ENCODE assay signal across 1 cellular context in genomic region chr1:109826930-109827349, GRCh38.
A peak's percentile ranks its signal among the peaks of the same experiment; 100 is the strongest.
TF ChIP-seq lines count a peak whose summit lies in the region.

No MANE protein-coding gene starts in this region.

TF ChIP-seq in K562, 482 proteins besides CTCF, POLR2A, EP300 and RAD21 (continued from another document and continues in another):
- TF ChIP-seq ZNF407 (IDR thresholded peaks at IDR 0.05; ENCODE audit: low read depth) (no peak), ZFP1 (CRISPR knock-in tag; IDR thresholded peaks at IDR 0.05) (no peak), PHF20 (IDR thresholded peaks at IDR 0.05; ENCODE audit: partially characterized antibody) (no peak), ZNF561 (CRISPR knock-in tag; conservative IDR thresholded peaks at IDR 0.05) (0 out of 2 replicates have a peak, but pooled peaks have one; percentile 42), ZNF134 (CRISPR knock-in tag; conservative IDR thresholded peaks at IDR 0.05) (peak; percentile 57; the same call in 1 of the 2 replicates), AFF4 (CRISPR knock-in tag; IDR thresholded peaks at IDR 0.05) (no peak), ILK (tag; IDR thresholded peaks at IDR 0.05; ENCODE audit: borderline replicate concordance, low read depth) (0 out of 2 replicates have a peak, but pooled peaks have one; percentile 7), KLF13 (tag; IDR thresholded peaks at IDR 0.05; ENCODE audit: borderline replicate concordance, low read depth) (peak; percentile 82), GTF2E2 (tag; IDR thresholded peaks at IDR 0.05) (0 out of 2 replicates have a peak, but pooled peaks have one; percentile 26), ZBTB1 (CRISPR knock-in tag; IDR thresholded peaks at IDR 0.05; ENCODE audit: borderline replicate concordance, low read depth) (no peak), MED1 (CRISPR knock-in tag; IDR thresholded peaks at IDR 0.05; ENCODE audit: borderline replicate concordance) (no peak), FOXM1 (IDR thresholded peaks at IDR 0.05; ENCODE audit: low read depth) (no peak), FOXM1 (CRISPR knock-in tag; IDR thresholded peaks at IDR 0.05; ENCODE audit: low read depth) (no peak), KAT8 (IDR thresholded peaks at IDR 0.05; ENCODE audit: low read depth) (no peak), ARID3B (CRISPR knock-in tag; IDR thresholded peaks at IDR 0.05; ENCODE audit: borderline replicate concordance) (no peak), BHLHE40 (IDR thresholded peaks at IDR 0.05; ENCODE audit: low read length) (peak; percentile 98), CHD1 (IDR thresholded peaks at IDR 0.05; ENCODE audit: low read length) (no peak), BMI1 (IDR thresholded peaks at IDR 0.05; ENCODE audit: low read length) (no peak), ZNF668 (CRISPR knock-in tag; IDR thresholded peaks at IDR 0.05) (peak; percentile 93), POLR2AphosphoS5 (IDR thresholded peaks at IDR 0.05; ENCODE audit: control insufficient read depth, insufficient read depth, low read depth, low read length) (no peak), CC2D1A (IDR thresholded peaks at IDR 0.05) (no peak), CEBPB (tag; IDR thresholded peaks at IDR 0.05) (no peak), POLR2AphosphoS2 (IDR thresholded peaks at IDR 0.05; ENCODE audit: low read length) (no peak), RBM15 (IDR thresholded peaks at IDR 0.05; ENCODE audit: insufficient read depth, low read length) (no peak), GATAD2A (IDR thresholded peaks at IDR 0.05) (no peak), STAT5B (CRISPR knock-in tag; IDR thresholded peaks at IDR 0.05) (no peak), SAP30 (IDR thresholded peaks at IDR 0.05; ENCODE audit: borderline replicate concordance, insufficient read depth, low read depth, low read length, poor library complexity, severe bottlenecking) (no peak), ATF4 (CRISPR knock-in tag; IDR thresholded peaks at IDR 0.05) (peak; percentile 76; the same call in 1 of the 2 replicates), DDX20 (tag; IDR thresholded peaks at IDR 0.05; ENCODE audit: low read depth) (peak; percentile 26; the same call in 1 of the 2 replicates)
- TF ChIP-seq, protein P1, sequence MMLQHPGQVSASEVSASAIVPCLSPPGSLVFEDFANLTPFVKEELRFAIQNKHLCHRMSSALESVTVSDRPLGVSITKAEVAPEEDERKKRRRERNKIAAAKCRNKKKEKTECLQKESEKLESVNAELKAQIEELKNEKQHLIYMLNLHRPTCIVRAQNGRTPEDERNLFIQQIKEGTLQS (IDR thresholded peaks at IDR 0.05): no peak
- TF ChIP-seq, protein P1 (CRISPR knock-in tag; conservative IDR thresholded peaks at IDR 0.05): no peak
- TF ChIP-seq, protein P2, sequence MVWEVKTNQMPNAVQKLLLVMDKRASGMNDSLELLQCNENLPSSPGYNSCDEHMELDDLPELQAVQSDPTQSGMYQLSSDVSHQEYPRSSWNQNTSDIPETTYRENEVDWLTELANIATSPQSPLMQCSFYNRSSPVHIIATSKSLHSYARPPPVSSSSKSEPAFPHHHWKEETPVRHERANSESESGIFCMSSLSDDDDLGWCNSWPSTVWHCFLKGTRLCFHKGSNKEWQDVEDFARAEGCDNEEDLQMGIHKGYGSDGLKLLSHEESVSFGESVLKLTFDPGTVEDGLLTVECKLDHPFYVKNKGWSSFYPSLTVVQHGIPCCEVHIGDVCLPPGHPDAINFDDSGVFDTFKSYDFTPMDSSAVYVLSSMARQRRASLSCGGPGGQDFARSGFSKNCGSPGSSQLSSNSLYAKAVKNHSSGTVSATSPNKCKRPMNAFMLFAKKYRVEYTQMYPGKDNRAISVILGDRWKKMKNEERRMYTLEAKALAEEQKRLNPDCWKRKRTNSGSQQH (CRISPR knock-in tag; IDR thresholded peaks at IDR 0.05): peak; percentile 36; the same call in 1 of the 2 replicates
- TF ChIP-seq, protein P3, sequence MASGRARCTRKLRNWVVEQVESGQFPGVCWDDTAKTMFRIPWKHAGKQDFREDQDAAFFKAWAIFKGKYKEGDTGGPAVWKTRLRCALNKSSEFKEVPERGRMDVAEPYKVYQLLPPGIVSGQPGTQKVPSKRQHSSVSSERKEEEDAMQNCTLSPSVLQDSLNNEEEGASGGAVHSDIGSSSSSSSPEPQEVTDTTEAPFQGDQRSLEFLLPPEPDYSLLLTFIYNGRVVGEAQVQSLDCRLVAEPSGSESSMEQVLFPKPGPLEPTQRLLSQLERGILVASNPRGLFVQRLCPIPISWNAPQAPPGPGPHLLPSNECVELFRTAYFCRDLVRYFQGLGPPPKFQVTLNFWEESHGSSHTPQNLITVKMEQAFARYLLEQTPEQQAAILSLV (tag; IDR thresholded peaks at IDR 0.05): peak; percentile 61
- TF ChIP-seq, protein P4, sequence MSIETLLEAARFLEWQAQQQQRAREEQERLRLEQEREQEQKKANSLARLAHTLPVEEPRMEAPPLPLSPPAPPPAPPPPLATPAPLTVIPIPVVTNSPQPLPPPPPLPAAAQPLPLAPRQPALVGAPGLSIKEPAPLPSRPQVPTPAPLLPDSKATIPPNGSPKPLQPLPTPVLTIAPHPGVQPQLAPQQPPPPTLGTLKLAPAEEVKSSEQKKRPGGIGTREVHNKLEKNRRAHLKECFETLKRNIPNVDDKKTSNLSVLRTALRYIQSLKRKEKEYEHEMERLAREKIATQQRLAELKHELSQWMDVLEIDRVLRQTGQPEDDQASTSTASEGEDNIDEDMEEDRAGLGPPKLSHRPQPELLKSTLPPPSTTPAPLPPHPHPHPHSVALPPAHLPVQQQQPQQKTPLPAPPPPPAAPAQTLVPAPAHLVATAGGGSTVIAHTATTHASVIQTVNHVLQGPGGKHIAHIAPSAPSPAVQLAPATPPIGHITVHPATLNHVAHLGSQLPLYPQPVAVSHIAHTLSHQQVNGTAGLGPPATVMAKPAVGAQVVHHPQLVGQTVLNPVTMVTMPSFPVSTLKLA (conservative IDR thresholded peaks at IDR 0.05): peak; percentile 68 to 70; a peak in 1 of 4 replicates
- TF ChIP-seq, protein P5, sequence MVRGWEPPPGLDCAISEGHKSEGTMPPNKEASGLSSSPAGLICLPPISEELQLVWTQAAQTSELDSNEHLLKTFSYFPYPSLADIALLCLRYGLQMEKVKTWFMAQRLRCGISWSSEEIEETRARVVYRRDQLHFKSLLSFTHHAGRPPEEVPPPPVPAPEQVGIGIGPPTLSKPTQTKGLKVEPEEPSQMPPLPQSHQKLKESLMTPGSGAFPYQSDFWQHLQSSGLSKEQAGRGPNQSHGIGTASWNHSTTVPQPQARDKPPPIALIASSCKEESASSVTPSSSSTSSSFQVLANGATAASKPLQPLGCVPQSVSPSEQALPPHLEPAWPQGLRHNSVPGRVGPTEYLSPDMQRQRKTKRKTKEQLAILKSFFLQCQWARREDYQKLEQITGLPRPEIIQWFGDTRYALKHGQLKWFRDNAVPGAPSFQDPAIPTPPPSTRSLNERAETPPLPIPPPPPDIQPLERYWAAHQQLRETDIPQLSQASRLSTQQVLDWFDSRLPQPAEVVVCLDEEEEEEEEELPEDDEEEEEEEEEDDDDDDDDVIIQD (CRISPR knock-in tag; IDR thresholded peaks at IDR 0.05): no peak
